Comparison of ENCODE assay signal across 1 cellular context in the genomic region with DNA sequence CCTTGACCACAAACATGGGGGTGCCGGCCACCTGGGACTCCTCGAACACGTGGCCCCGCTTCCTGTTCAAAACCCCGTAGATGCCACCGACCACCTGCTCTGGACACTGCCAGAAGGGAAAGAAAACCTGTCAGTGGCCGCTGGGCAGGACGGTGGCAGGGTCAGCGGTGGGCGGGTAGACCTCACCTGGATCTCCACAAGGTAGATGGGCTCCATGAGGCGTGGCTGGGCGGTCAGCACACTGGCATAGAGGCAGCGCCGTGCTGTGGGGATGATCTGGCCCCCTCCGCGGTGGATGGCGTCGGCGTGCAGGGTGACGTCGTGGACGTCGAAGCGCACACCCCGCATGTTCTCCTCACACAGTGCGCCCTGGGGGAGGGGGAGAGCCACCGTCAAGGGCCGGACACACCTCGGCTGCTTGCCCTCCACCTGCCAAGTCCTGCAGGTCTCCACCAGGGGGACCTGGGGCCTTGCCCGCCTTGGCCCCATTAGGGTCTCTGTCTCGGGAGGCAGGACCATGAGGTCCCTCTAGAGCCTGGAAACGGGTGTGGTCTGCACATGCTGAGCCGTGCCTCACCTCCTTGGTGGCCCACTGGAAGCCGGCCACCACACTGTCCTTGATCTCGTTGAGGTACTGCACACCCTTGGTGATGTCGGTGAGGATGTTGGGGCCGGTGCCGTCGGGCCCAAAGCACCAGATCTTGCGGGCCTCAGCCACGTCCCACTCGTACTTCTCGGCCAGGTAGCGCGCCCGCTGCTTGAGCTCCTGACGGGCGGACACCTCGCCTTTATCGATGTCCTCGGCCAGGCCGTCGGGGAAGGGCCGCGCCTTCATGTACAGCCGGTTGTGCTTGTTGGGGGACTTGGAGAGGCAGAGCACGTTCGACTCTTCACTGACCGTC.
TF ChIP-seq lines count a peak whose summit lies in the region.

No MANE protein-coding gene starts in this region.

TF ChIP-seq in HEK293, 187 proteins besides CTCF, POLR2A, EP300 and RAD21 (continued from another document):
- peak; percentile 6; the same call in 1 of the 2 replicates for TF ChIP-seq KLF17 (tag by site-specific recombination; IDR thresholded peaks at IDR 0.05)
- TF ChIP-seq ZNF133 (tag by site-specific recombination; IDR thresholded peaks at IDR 0.05): no peak
- peak; percentile 66; the same call in 1 of the 2 replicates for TF ChIP-seq KLF8 (tag by site-specific recombination; IDR thresholded peaks at IDR 0.05)
- no peak for TF ChIP-seq ZNF37A (tag by site-specific recombination; IDR thresholded peaks at IDR 0.05)
- TF ChIP-seq ZNF48 (tag by site-specific recombination; IDR thresholded peaks at IDR 0.05): no peak
- peak; percentile 5; the same call in 1 of the 2 replicates for TF ChIP-seq BCL11A (tag by site-specific recombination; IDR thresholded peaks at IDR 0.05; ENCODE audit: low read depth)
- 0 out of 2 replicates have a peak, but pooled peaks have one; percentile 15 for TF ChIP-seq SP7 (tag by site-specific recombination; IDR thresholded peaks at IDR 0.05)
- TF ChIP-seq ZNF473 (tag by site-specific recombination; IDR thresholded peaks at IDR 0.05): no peak
- TF ChIP-seq KLF1 (tag by site-specific recombination; IDR thresholded peaks at IDR 0.05): 0 out of 2 replicates have a peak, but pooled peaks have one; percentile 12
- peak; percentile 8; the same call in 1 of the 2 replicates for TF ChIP-seq BCL11B (tag by site-specific recombination; IDR thresholded peaks at IDR 0.05; ENCODE audit: low read depth)
TF ChIP-seq in HEK293: peak in this region for 7.
